ENCODE assay signal across 22 cellular contexts in genomic region chr7:48660482-48660881, GRCh38.
"Had no signal": no experiment of that assay in that cellular context is flagged by ENCODE, and none has a peak within 500 bp of the region (broad histone marks: within the 10 kb centered on the region; RNA-seq: fewer than 3 reads in every experiment).

No MANE protein-coding gene starts in this region.

- H3K27ac Mint-ChIP-seq: mesothelial cell of epicardium; naive B cell; natural killer cell; progenitor cell of endocrine pancreas; stimulated activated effector memory CD8-positive, alpha-beta T cell treated with anti-CD3 and anti-CD28 coated beads, Interleukin-12 subunit alpha, Interleukin-12 subunit beta, amount 100 ng/mL, for 72 hours; stimulated activated naive CD8-positive, alpha-beta T cell treated with anti-CD3 and anti-CD28 coated beads, Interleukin-15, amount 100 ng/mL, for 72 hours; type B pancreatic cell had no signal

- H3K27me3 Mint-ChIP-seq: naive B cell; progenitor cell of endocrine pancreas; stimulated activated naive CD8-positive, alpha-beta T cell treated with anti-CD3 and anti-CD28 coated beads, Interleukin-15, amount 100 ng/mL, for 72 hours; type B pancreatic cell had no signal

- H3K4me3 Mint-ChIP-seq: mesothelial cell of epicardium; naive B cell; natural killer cell; stimulated activated effector memory CD8-positive, alpha-beta T cell treated with anti-CD3 and anti-CD28 coated beads, Interleukin-12 subunit alpha, Interleukin-12 subunit beta, amount 100 ng/mL, for 72 hours; stimulated activated naive CD8-positive, alpha-beta T cell treated with anti-CD3 and anti-CD28 coated beads, Interleukin-15, amount 100 ng/mL, for 72 hours; type B pancreatic cell had no signal

- H3K36me3 Mint-ChIP-seq: mesothelial cell of epicardium; naive B cell; natural killer cell; stimulated activated effector memory CD8-positive, alpha-beta T cell treated with anti-CD3 and anti-CD28 coated beads, Interleukin-12 subunit alpha, Interleukin-12 subunit beta, amount 100 ng/mL, for 72 hours; type B pancreatic cell had no signal

- H3K4me3 ChIP-seq: hepatocyte, lung, ovary, right atrium auricular region, sigmoid colon, spleen, tibial nerve, uterus had no signal

- H3K9me3 Mint-ChIP-seq: stimulated activated naive CD8-positive, alpha-beta T cell treated with anti-CD3 and anti-CD28 coated beads, Interleukin-15, amount 100 ng/mL, for 72 hours; type B pancreatic cell had no signal

- H3K27ac ChIP-seq: hepatocyte, ovary, right atrium auricular region, sigmoid colon, tibial nerve, uterus had no signal

- H3K9me3 ChIP-seq: ovary, right atrium auricular region, sigmoid colon, spleen, tibial nerve, uterus had no signal

- H3K27me3 ChIP-seq: hepatocyte, ovary, right atrium auricular region, sigmoid colon, spleen, tibial nerve, uterus had no signal

- DNase-seq: islet precursor cell; mesendoderm; naive B cell; natural killer cell; ovary; sigmoid colon; small intestine; spleen; stimulated activated CD4-positive, alpha-beta T cell treated with anti-CD3 and anti-CD28 coated beads, Interleukin-4, amount 100 ng/mL, for 24 hours; stimulated activated naive CD4-positive, alpha-beta T cell; stimulated activated naive CD8-positive, alpha-beta T cell treated with anti-CD3 and anti-CD28 coated beads, Interleukin-15, amount 100 ng/mL, for 72 hours; substantia nigra; uterus had no signal

- H3K4me1 Mint-ChIP-seq: naive B cell; natural killer cell; stimulated activated effector memory CD8-positive, alpha-beta T cell treated with anti-CD3 and anti-CD28 coated beads, Interleukin-12 subunit alpha, Interleukin-12 subunit beta, amount 100 ng/mL, for 72 hours; stimulated activated naive CD8-positive, alpha-beta T cell treated with anti-CD3 and anti-CD28 coated beads, Interleukin-15, amount 100 ng/mL, for 72 hours had no signal

- ATAC-seq: left lobe of liver; natural killer cell; stimulated activated effector memory CD8-positive, alpha-beta T cell treated with anti-CD3 and anti-CD28 coated beads, Interleukin-12 subunit alpha, Interleukin-12 subunit beta, amount 100 ng/mL, for 72 hours; stimulated activated naive CD8-positive, alpha-beta T cell treated with anti-CD3 and anti-CD28 coated beads, Interleukin-15, amount 100 ng/mL, for 72 hours had no signal

- H3K4me1 ChIP-seq: right atrium auricular region, sigmoid colon, spleen, tibial nerve, uterus had no signal

- H3K36me3 ChIP-seq: ovary, right atrium auricular region, sigmoid colon, spleen, tibial nerve, uterus had no signal
